Comparison of ENCODE assay signal across 19 cellular contexts in the genomic region with DNA sequence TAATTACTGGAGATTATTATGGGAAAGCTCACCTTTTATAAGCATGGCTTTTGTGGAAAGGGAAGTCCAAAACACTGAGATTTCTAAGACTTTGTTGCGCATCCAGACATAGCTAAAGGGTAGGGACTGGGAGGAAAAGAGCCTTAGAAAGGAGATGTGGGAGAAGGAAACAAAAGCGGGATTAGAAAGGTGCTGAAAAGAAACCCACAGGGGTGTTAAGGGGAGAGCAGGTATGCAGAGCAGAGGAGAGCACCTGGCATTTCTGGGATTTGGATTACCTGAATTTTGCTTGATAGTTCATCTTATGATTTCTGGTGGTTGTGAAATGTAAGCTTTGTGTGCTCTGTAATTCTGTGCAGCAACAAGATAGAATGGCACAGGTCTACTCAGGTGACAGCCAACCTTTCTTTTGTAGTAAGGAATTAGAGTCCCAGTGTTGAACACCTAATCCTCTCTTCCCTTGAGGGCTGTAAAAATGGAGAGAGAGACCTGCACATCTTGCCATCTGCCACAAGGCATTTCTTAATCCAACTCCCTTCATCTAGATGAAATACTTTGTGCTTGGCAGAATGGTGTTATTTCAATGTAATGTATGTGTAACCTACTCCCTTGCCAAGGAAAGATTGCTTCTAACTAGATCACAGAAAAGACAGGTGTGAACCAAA. TPM values are rescaled to one million over a fixed set of nuclear protein-coding genes. Genes with fewer than 3 reads are reported as not detected.
DNase-seq lines count a peak whose midpoint lies in the region; ATAC-seq and TF ChIP-seq lines count a peak whose summit lies in the region.
"Had no signal": no experiment of that assay in that cellular context is flagged by ENCODE, and none has a peak within 500 bp of the region (broad histone marks: within the 10 kb centered on the region; RNA-seq: fewer than 3 reads in every experiment).

No MANE protein-coding gene starts in this region.

- H3K27ac ChIP-seq in WERI-Rb-1, result peak overlapping the region; percentile 84
- H3K27ac ChIP-seq: 22Rv1; BLaER1 treated with 17β-estradiol and CSF1 and Interleukin-3, amounts not matched to agents 10 nM and 100 nM; SJSA1 had no signal

- H3K9me3 Mint-ChIP-seq in activated T-helper 1 cell treated with anti-CD3 and anti-CD28 coated beads, Interleukin-12 subunit alpha, Interleukin-12 subunit beta, Interleukin-2, Interleukin-4 antibody, amounts not matched to agents 30 ng/mL and 10 ng/mL and 1 ng/mL, durations not matched to agents 14 hours and 24 hours and 36 hours, result peaks cover 8% of the 10 kb centered on the region

- H3K36me3 ChIP-seq in WERI-Rb-1, result no peaks in the 10 kb centered on the region
- H3K36me3 ChIP-seq: SJSA1 had no signal

- DNase-seq in DMS 273 (lab: John Stamatoyannopoulos, UW; ENCODE audit: unreplicated experiment) (peak; percentile 21), DMS 273 treated with DMSO at 0.1 percent for 48 hours (lab: John Stamatoyannopoulos, UW) (no peak), NCI-H524 (lab: John Stamatoyannopoulos, UW) (peak; percentile 94 to 99), WERI-Rb-1 (peak; percentile 68), omental fat pad (ENCODE audit: low spot score) (no peak)
- DNase-seq in activated T-helper 1 cell treated with anti-CD3 and anti-CD28 coated beads, Interleukin-12 subunit alpha, Interleukin-12 subunit beta, Interleukin-2, Interleukin-4 antibody, amounts not matched to agents 30 ng/mL and 10 ng/mL and 1 ng/mL, durations not matched to agents 14 hours and 24 hours and 36 hours (ENCODE audit: low spot score), result no peak
- DNase-seq in activated CD4-positive, CD25-positive, alpha-beta regulatory T cell treated with anti-CD3 and anti-CD28 coated beads, Interleukin-2, amount 50 U/mL, for 72 hours, result no peak
- no peak for DNase-seq in stimulated activated CD4-positive, alpha-beta T cell treated with anti-CD3 and anti-CD28 coated beads, Interleukin-4, amount 100 ng/mL, for 1 hour
- DNase-seq: CD4-positive, alpha-beta memory T cell; DMS79; NCI-H1105; NCI-H146; NCI-H2029 had no signal

- TF ChIP-seq CTCF in WERI-Rb-1 (IDR thresholded peaks at IDR 0.05; ENCODE audit: low read depth, low read length) (no peak), omental fat pad (IDR thresholded peaks at IDR 0.05) (no peak)

- peak overlapping the region; percentile 3; the same call in 1 of the 2 replicates for H3K4me3 ChIP-seq in WERI-Rb-1 (ENCODE audit: low read depth, low read length)
- H3K4me3 ChIP-seq: BLaER1 treated with 17β-estradiol and CSF1 and Interleukin-3, amounts not matched to agents 10 nM and 100 nM; SJSA1 had no signal

- H3K27ac Mint-ChIP-seq in activated T-helper 1 cell treated with anti-CD3 and anti-CD28 coated beads, Interleukin-12 subunit alpha, Interleukin-12 subunit beta, Interleukin-2, Interleukin-4 antibody, amounts not matched to agents 30 ng/mL and 10 ng/mL and 1 ng/mL, durations not matched to agents 14 hours and 24 hours and 36 hours, result no peak overlapping the region
- H3K27ac Mint-ChIP-seq: CD4-positive, alpha-beta memory T cell; IgD-negative memory B cell had no signal

- no peak for ATAC-seq in omental fat pad (ENCODE audit: low FRiP score)
- ATAC-seq: HCT116, Right ventricle myocardium inferior had no signal

- peaks cover 2% of the 10 kb centered on the region for H3K27me3 Mint-ChIP-seq in activated T-helper 1 cell treated with anti-CD3 and anti-CD28 coated beads, Interleukin-12 subunit alpha, Interleukin-12 subunit beta, Interleukin-2, Interleukin-4 antibody, amounts not matched to agents 30 ng/mL and 10 ng/mL and 1 ng/mL, durations not matched to agents 14 hours and 24 hours and 36 hours (ENCODE audit: insufficient read depth)
- H3K27me3 Mint-ChIP-seq: CD4-positive, alpha-beta memory T cell; IgD-negative memory B cell had no signal

- intact Hi-C loops in activated T-helper 1 cell treated with anti-CD3 and anti-CD28 coated beads, Interleukin-12 subunit alpha, Interleukin-12 subunit beta, Interleukin-2, Interleukin-4 antibody, amounts not matched to agents 30 ng/mL and 10 ng/mL and 1 ng/mL, durations not matched to agents 14 hours and 24 hours and 36 hours (cut with micrococcal nuclease), result no loop called here

- no peak overlapping the region for H3K4me3 Mint-ChIP-seq in activated T-helper 1 cell treated with anti-CD3 and anti-CD28 coated beads, Interleukin-12 subunit alpha, Interleukin-12 subunit beta, Interleukin-2, Interleukin-4 antibody, amounts not matched to agents 30 ng/mL and 10 ng/mL and 1 ng/mL, durations not matched to agents 14 hours and 24 hours and 36 hours
- H3K4me3 Mint-ChIP-seq: CD4-positive, alpha-beta memory T cell; IgD-negative memory B cell had no signal

- H3K4me1 Mint-ChIP-seq in activated T-helper 1 cell treated with anti-CD3 and anti-CD28 coated beads, Interleukin-12 subunit alpha, Interleukin-12 subunit beta, Interleukin-2, Interleukin-4 antibody, amounts not matched to agents 30 ng/mL and 10 ng/mL and 1 ng/mL, durations not matched to agents 14 hours and 24 hours and 36 hours (ENCODE audit: low read depth), result no peaks in the 10 kb centered on the region
- H3K4me1 Mint-ChIP-seq: CD4-positive, alpha-beta memory T cell; IgD-negative memory B cell had no signal

- no peaks in the 10 kb centered on the region for H3K27me3 ChIP-seq in WERI-Rb-1 (ENCODE audit: insufficient read depth, low read depth, severe bottlenecking)
- H3K27me3 ChIP-seq: BLaER1 treated with 17β-estradiol and CSF1 and Interleukin-3, amounts not matched to agents 10 nM and 100 nM; SJSA1 had no signal

- H3K36me3 Mint-ChIP-seq in activated T-helper 1 cell treated with anti-CD3 and anti-CD28 coated beads, Interleukin-12 subunit alpha, Interleukin-12 subunit beta, Interleukin-2, Interleukin-4 antibody, amounts not matched to agents 30 ng/mL and 10 ng/mL and 1 ng/mL, durations not matched to agents 14 hours and 24 hours and 36 hours (ENCODE audit: low read depth), result no peaks in the 10 kb centered on the region

- peaks cover 21% of the 10 kb centered on the region for H3K9me3 ChIP-seq in WERI-Rb-1 (ENCODE audit: severe bottlenecking)

RNA-seq across cellular contexts. Expression of a gene that starts 47.5 kb away (rescaled TPM):
- 25.1 and 30.4 TPM in 2 replicates for total RNA-seq in activated T-helper 1 cell treated with anti-CD3 and anti-CD28 coated beads, Interleukin-12 subunit alpha, Interleukin-12 subunit beta, Interleukin-2, Interleukin-4 antibody, amounts not matched to agents 30 ng/mL and 10 ng/mL and 1 ng/mL, durations not matched to agents 14 hours and 24 hours and 36 hours
- total RNA-seq in omental fat pad, result 10 to 100 TPM; 12.8 to 24.9 (median 18.9) TPM

RNA-seq across cellular contexts. Expression of a gene that starts 47.9 kb away (rescaled TPM):
- total RNA-seq in activated T-helper 1 cell treated with anti-CD3 and anti-CD28 coated beads, Interleukin-12 subunit alpha, Interleukin-12 subunit beta, Interleukin-2, Interleukin-4 antibody, amounts not matched to agents 30 ng/mL and 10 ng/mL and 1 ng/mL, durations not matched to agents 14 hours and 24 hours and 36 hours, result 511 and 512 TPM in 2 replicates
- total RNA-seq in omental fat pad, result 100 to 1,000 TPM; 160 to 310 (median 239) TPM

Comparison
In these comparisons a context has a peak if more than half of its experiments do, and no peak if none do; other contexts are left out.
1. DNase-seq: peak in DMS 273 (single experiment), NCI-H524 (2 of 2) and WERI-Rb-1 (single experiment); none in DMS 273 treated with DMSO at 0.1 percent for 48 hours (single experiment), activated T-helper 1 cell treated with anti-CD3 and anti-CD28 coated beads, Interleukin-12 subunit alpha, Interleukin-12 subunit beta, Interleukin-2, Interleukin-4 antibody, amounts not matched to agents 30 ng/mL and 10 ng/mL and 1 ng/mL, durations not matched to agents 14 hours and 24 hours and 36 hours (single experiment), activated CD4-positive, CD25-positive, alpha-beta regulatory T cell treated with anti-CD3 and anti-CD28 coated beads, Interleukin-2, amount 50 U/mL, for 72 hours (single experiment), stimulated activated CD4-positive, alpha-beta T cell treated with anti-CD3 and anti-CD28 coated beads, Interleukin-4, amount 100 ng/mL, for 1 hour (single experiment) and omental fat pad (single experiment).